ENCODE assay signal across 16 cellular contexts in genomic region chr5:179414459-179415215, GRCh38.
DNase-seq lines count a peak whose midpoint lies in the region; ATAC-seq, FAIRE-seq and TF ChIP-seq lines count a peak whose summit lies in the region.
"Had no signal": no experiment of that assay in that cellular context is flagged by ENCODE, and none has a peak within 500 bp of the region (broad histone marks: within the 10 kb centered on the region; RNA-seq: fewer than 3 reads in every experiment).

No MANE protein-coding gene starts in this region.

- H3K79me2 ChIP-seq in SK-N-SH (ENCODE audit: insufficient read depth) = no peaks in the 10 kb centered on the region
- no peaks in the 10 kb centered on the region for H3K79me2 ChIP-seq in HepG2 (ENCODE audit: insufficient read depth, low read length)

- H3K4me2 ChIP-seq in SK-N-SH = no peak overlapping the region
- no peak overlapping the region for H3K4me2 ChIP-seq in HepG2 (ENCODE audit: low read depth, low read length)

- no peaks in the 10 kb centered on the region for H3K4me1 Mint-ChIP-seq in natural killer cell treated with Interleukin-12 subunit alpha and Interleukin-12 subunit beta and Interleukin-15 and Interleukin-18, amount 100 ng/mL, for 72 hours (ENCODE audit: low read depth in 2 of 2)
- no peaks in the 10 kb centered on the region for H3K4me1 Mint-ChIP-seq in natural killer cell
- no peaks in the 10 kb centered on the region for H3K4me1 Mint-ChIP-seq in type B pancreatic cell (ENCODE audit: unreplicated experiment)
- H3K4me1 Mint-ChIP-seq: CD8-positive, alpha-beta memory T cell had no signal

- no peak for TF ChIP-seq POLR2A in HepG2 (IDR thresholded peaks at IDR 0.05; ENCODE audit: insufficient read depth in 1 of 2, low read depth in 2 of 2, low read length in 2 of 2)

- intact Hi-C loops in natural killer cell (cut with micrococcal nuclease) = no loop called here
- intact Hi-C loops in HepG2 (cut with micrococcal nuclease; ENCODE audit: unreplicated experiment) = no loop called here

- H3K36me3 ChIP-seq in SK-N-SH (replicated peaks in 1 of 2; ENCODE audit: control insufficient read depth in 1 of 2, insufficient read depth in 2 of 2, low read length in 1 of 2) (no peaks in the 10 kb centered on the region), HepG2 (replicated peaks in 1 of 2; ENCODE audit: control insufficient read depth in 1 of 2, insufficient read depth in 2 of 2, low read length in 2 of 2) (no peaks in the 10 kb centered on the region)

- in situ Hi-C loops in HepG2 (cut with HindIII; ENCODE audit: extremely low pct_ligation_motif_present, low pct_unique_long_range_greater_than_20kb) = no loop called here

- H3F3A ChIP-seq in SK-N-SH (replicated peaks; ENCODE audit: insufficient read depth) = no peaks in the 10 kb centered on the region

- peaks cover 0 to 44% of the 10 kb centered on the region in 2 experiments; a peak in 1 of 4 replicates for H3K4me1 ChIP-seq in SK-N-SH (ENCODE audit: control insufficient read depth in 1 of 2, insufficient read depth in 2 of 2, low read depth in 1 of 2, low read length in 1 of 2)
- H3K4me1 ChIP-seq in HepG2 (ENCODE audit: insufficient read depth, low read length) = no peaks in the 10 kb centered on the region

- no peaks in the 10 kb centered on the region for H3K9me3 ChIP-seq in SK-N-SH
- no peaks in the 10 kb centered on the region for H3K9me3 ChIP-seq in HepG2 (ENCODE audit: low read length)

- ATAC-seq in SK-N-SH treated with all-trans-retinoic acid at 6 μM for 48 hours (no peak), natural killer cell (no peak), HepG2 (no peak)
- no peak for ATAC-seq in natural killer cell treated with Interleukin-12 subunit alpha and Interleukin-12 subunit beta and Interleukin-15 and Interleukin-18, amount 100 ng/mL, for 72 hours

- POLR2A ChIA-PET in SK-N-SH (lab: Yijun Ruan, JAX) = interaction anchor here (1.0 kb wide), 1 partner anchor 23 kb away, joined by 4 read pairs; no protein-coding TSS in a partner anchor
- POLR2A ChIA-PET in HepG2 (lab: Yijun Ruan, JAX) = no interaction called here

- CTCF ChIA-PET in SK-N-SH (lab: Yijun Ruan, JAX) = interaction anchor here (1.0 to 1.5 kb wide), 5 partner anchors 8 to 79 kb away, joined by 3 to 5 read pairs (median 4); no protein-coding TSS in a partner anchor
- CTCF ChIA-PET in HepG2 (lab: Yijun Ruan, JAX; ENCODE audit: low intra/inter-chr PET ratio, low total read pairs) = no interaction called here

- no peak for FAIRE-seq in HepG2 (lab: Jason Lieb, UNC)
- FAIRE-seq: D721Med, GM18507 had no signal

- TF ChIP-seq RAD21 in SK-N-SH (IDR thresholded peaks at IDR 0.05; ENCODE audit: low read length) (no peak), HepG2 (CRISPR knock-in tag; IDR thresholded peaks at IDR 0.05) (no peak)

- H3K27ac ChIP-seq in SK-N-SH (ENCODE audit: low read depth in 2 of 2, low read length in 1 of 2) (peak overlapping the region in 1 of 2 experiments; percentile 62; a peak in 1 of 4 replicates), HepG2 (ENCODE audit: extremely low read length, insufficient read depth, low read length) (no peak overlapping the region)
- H3K27ac ChIP-seq: 22Rv1 had no signal

- H3K27me3 ChIP-seq in SK-N-SH (ENCODE audit: insufficient read depth) = no peaks in the 10 kb centered on the region
- peaks cover 1 to 48% of the 10 kb centered on the region in 2 experiments; a peak in 4 of 5 replicates for H3K27me3 ChIP-seq in HepG2 (ENCODE audit: control insufficient read depth in 1 of 2, insufficient read depth in 2 of 2, low read length in 2 of 2)

- DNase-seq in SK-N-SH (peak; percentile 32), natural killer cell (no peak), HepG2 (ENCODE audit: low spot score) (no peak), type B pancreatic cell (ENCODE audit: extremely low spot score, unreplicated experiment) (peak; percentile 49), RPMI8226 (no peak)
- peak; percentile 23 for DNase-seq in natural killer cell treated with Interleukin-12 subunit alpha and Interleukin-12 subunit beta and Interleukin-15 and Interleukin-18, amount 100 ng/mL, for 72 hours (ENCODE audit: low spot score)
- no peak for DNase-seq in activated effector memory CD4-positive, alpha-beta T cell treated with Interleukin-2 at 50 U/mL for 16 hours
- DNase-seq: CD8-positive, alpha-beta memory T cell; DMS79 treated with DMSO at 0.1 percent for 48 hours; NCI-H187 treated with DMSO at 0.1 percent for 48 hours; NCI-H446; OCI-M1 had no signal

- H3K9ac ChIP-seq in SK-N-SH = no peak overlapping the region
- H3K9ac ChIP-seq in HepG2 (ENCODE audit: insufficient read depth, low read depth, low read length) = no peak overlapping the region

- no peaks in the 10 kb centered on the region for H3K9me2 ChIP-seq in SK-N-SH

- no peak for TF ChIP-seq EP300 in SK-N-SH (IDR thresholded peaks at IDR 0.05; ENCODE audit: borderline replicate concordance in 1 of 2, low read depth in 1 of 2, low read length in 1 of 2)
- no peak for TF ChIP-seq EP300 in HepG2 (IDR thresholded peaks at IDR 0.05; ENCODE audit: low read depth in 2 of 2, low read length in 2 of 2)
- TF ChIP-seq EP300 in HepG2 (CRISPR knock-in tag; IDR thresholded peaks at IDR 0.05; ENCODE audit: borderline replicate concordance) = no peak

- H3K36me3 Mint-ChIP-seq in natural killer cell treated with Interleukin-12 subunit alpha and Interleukin-12 subunit beta and Interleukin-15 and Interleukin-18, amount 100 ng/mL, for 72 hours = no peaks in the 10 kb centered on the region
- H3K36me3 Mint-ChIP-seq in natural killer cell (no peaks in the 10 kb centered on the region), type B pancreatic cell (no peaks in the 10 kb centered on the region)
- H3K36me3 Mint-ChIP-seq: CD8-positive, alpha-beta memory T cell had no signal

- no peak overlapping the region for H3K4me3 ChIP-seq in SK-N-SH (ENCODE audit: low read depth in 2 of 2, low read length in 1 of 2)
- H3K4me3 ChIP-seq in HepG2 (replicated peaks in 1 of 3; ENCODE audit: insufficient read depth in 1 of 3, low read depth in 2 of 3, low read length in 3 of 3) = no peak overlapping the region

- no peak overlapping the region for H3K4me3 Mint-ChIP-seq in natural killer cell treated with Interleukin-12 subunit alpha and Interleukin-12 subunit beta and Interleukin-15 and Interleukin-18, amount 100 ng/mL, for 72 hours
- no peak overlapping the region for H3K4me3 Mint-ChIP-seq in natural killer cell
- no peak overlapping the region for H3K4me3 Mint-ChIP-seq in type B pancreatic cell
- H3K4me3 Mint-ChIP-seq: CD8-positive, alpha-beta memory T cell had no signal

- H4K20me1 ChIP-seq in SK-N-SH (ENCODE audit: insufficient read depth) (no peaks in the 10 kb centered on the region), HepG2 (ENCODE audit: insufficient read depth, low read length) (no peaks in the 10 kb centered on the region)

- no peaks in the 10 kb centered on the region for H3K9me3 Mint-ChIP-seq in natural killer cell treated with Interleukin-12 subunit alpha and Interleukin-12 subunit beta and Interleukin-15 and Interleukin-18, amount 100 ng/mL, for 72 hours
- H3K9me3 Mint-ChIP-seq in natural killer cell (no peaks in the 10 kb centered on the region), type B pancreatic cell (no peaks in the 10 kb centered on the region)
- H3K9me3 Mint-ChIP-seq: CD8-positive, alpha-beta memory T cell had no signal

- BruUV-seq in HepG2 (replicated peaks; lab: Mats Ljungman, UMichigan) = no TSS peak

- WGBS in SK-N-SH (ENCODE audit: low lambda C conversion rate) = 27% methylated on average over 6 of the region's 10 CpGs
- 26% methylated on average over 5 of the region's 10 CpGs for WGBS in HepG2 (ENCODE audit: low lambda C conversion rate)

- H3K27me3 Mint-ChIP-seq in natural killer cell treated with Interleukin-12 subunit alpha and Interleukin-12 subunit beta and Interleukin-15 and Interleukin-18, amount 100 ng/mL, for 72 hours = peaks cover 5 to 7% of the 10 kb centered on the region in 2 donors
- H3K27me3 Mint-ChIP-seq in natural killer cell (ENCODE audit: low read depth in 2 of 2) = peaks cover 0 to 8% of the 10 kb centered on the region in 2 donors
- no peaks in the 10 kb centered on the region for H3K27me3 Mint-ChIP-seq in type B pancreatic cell

- H3K27ac Mint-ChIP-seq in natural killer cell treated with Interleukin-12 subunit alpha and Interleukin-12 subunit beta and Interleukin-15 and Interleukin-18, amount 100 ng/mL, for 72 hours = no peak overlapping the region
- H3K27ac Mint-ChIP-seq in natural killer cell (no peak overlapping the region), type B pancreatic cell (no peak overlapping the region)
- H3K27ac Mint-ChIP-seq: CD8-positive, alpha-beta memory T cell had no signal

- H2AFZ ChIP-seq in SK-N-SH (ENCODE audit: low read depth) = no peak overlapping the region
- H2AFZ ChIP-seq in HepG2 (ENCODE audit: low read length) = no peak overlapping the region

- TF ChIP-seq CTCF in SK-N-SH (IDR thresholded peaks at IDR 0.05) = no peak
- TF ChIP-seq CTCF in natural killer cell (IDR thresholded peaks at IDR 0.05) = no peak
- no peak for TF ChIP-seq CTCF in HepG2 (CRISPR knock-in tag; IDR thresholded peaks at IDR 0.05)
- no peak for TF ChIP-seq CTCF in type B pancreatic cell (conservative IDR thresholded peaks at IDR 0.05)

TF ChIP-seq in SK-N-SH, 30 proteins besides CTCF, POLR2A, EP300 and RAD21:
- no peak for TF ChIP-seq EZH2phosphoT487 (IDR thresholded peaks at IDR 0.05; ENCODE audit: borderline replicate concordance, low read depth)

TF ChIP-seq in HepG2, 621 proteins besides CTCF, POLR2A, EP300 and RAD21:
- TF ChIP-seq TAF15 (IDR thresholded peaks at IDR 0.05; ENCODE audit: low read depth, low read length, poor library complexity, severe bottlenecking) = no peak
- TF ChIP-seq CREB1 (IDR thresholded peaks at IDR 0.05) = peak; percentile 64
- TF ChIP-seq CREB1 (CRISPR knock-in tag; IDR thresholded peaks at IDR 0.05) = no peak

Comparison
In these comparisons a context has a peak if more than half of its experiments do, and no peak if none do; other contexts are left out.
1. DNase-seq: peak in SK-N-SH (single experiment), natural killer cell treated with Interleukin-12 subunit alpha and Interleukin-12 subunit beta and Interleukin-15 and Interleukin-18, amount 100 ng/mL, for 72 hours (single experiment) and type B pancreatic cell (single experiment); none in natural killer cell (single experiment), HepG2 (single experiment), RPMI8226 (single experiment) and activated effector memory CD4-positive, alpha-beta T cell treated with Interleukin-2 at 50 U/mL for 16 hours (single experiment).